33 cellular contexts compared by ENCODE assay signal in genomic region chr6:34259529-34260069, GRCh38.
"Had no signal": no experiment of that assay in that cellular context is flagged by ENCODE, and none has a peak within 500 bp of the region (broad histone marks: within the 10 kb centered on the region; RNA-seq: fewer than 3 reads in every experiment).

No MANE protein-coding gene starts in this region.

- H3K9me3 Mint-ChIP-seq: activated naive CD8-positive, alpha-beta T cell treated with anti-CD3 and anti-CD28 coated beads, Interleukin-2, amount 50 U/mL, for 24 hours; activated T-helper 1 cell treated with anti-CD3 and anti-CD28 coated beads, Interleukin-12 subunit alpha, Interleukin-12 subunit beta, Interleukin-2, Interleukin-4 antibody, amounts not matched to agents 30 ng/mL and 10 ng/mL and 1 ng/mL, durations not matched to agents 14 hours and 24 hours and 36 hours; T-helper 2 cell treated with Interferon-gamma antibody and Interleukin-4, amounts not matched to agents 5 μg/mL and 100 μg/mL, for 36 hours had no signal

- H3K4me3 Mint-ChIP-seq: activated B cell treated with CpG ODN at 0.5 μM for 24 hours; activated CD4-positive, alpha-beta memory T cell treated with anti-CD3 and anti-CD28 coated beads for 36 hours; activated naive CD4-positive, alpha-beta T cell treated with anti-CD3 and anti-CD28 coated beads, Interleukin-2, amount 10 ng/mL, durations not matched to agents 7 days and 5 days; activated naive CD8-positive, alpha-beta T cell; activated naive CD8-positive, alpha-beta T cell treated with anti-CD3 and anti-CD28 coated beads, Interleukin-2, amount 50 U/mL, for 24 hours; activated T-cell treated with anti-CD3 and anti-CD28 coated beads, Interleukin-2, amount 50 U/mL, for 4 hours; activated T-helper 1 cell treated with anti-CD3 and anti-CD28 coated beads, Interleukin-12 subunit alpha, Interleukin-12 subunit beta, Interleukin-2, Interleukin-4 antibody, amounts not matched to agents 30 ng/mL and 10 ng/mL and 1 ng/mL, durations not matched to agents 14 hours and 24 hours and 36 hours; brain; T-helper 1 cell treated with Interleukin-12 subunit alpha and Interleukin-12 subunit beta and Interleukin-4 antibody, amounts not matched to agents 30 μg/mL and 1 μg/mL, for 36 hours; T-helper 2 cell treated with Interferon-gamma antibody and Interleukin-4, amounts not matched to agents 5 μg/mL and 100 μg/mL, for 36 hours had no signal

- ATAC-seq: activated naive CD8-positive, alpha-beta T cell treated with anti-CD3 and anti-CD28 coated beads, Interleukin-2, amount 50 U/mL, for 24 hours; activated T-cell treated with anti-CD3 and anti-CD28 coated beads, Interleukin-2, amount 50 U/mL, for 4 hours; PC-3 had no signal

- H3K27ac Mint-ChIP-seq: activated B cell treated with CpG ODN at 0.5 μM for 24 hours; activated CD4-positive, alpha-beta memory T cell treated with anti-CD3 and anti-CD28 coated beads for 36 hours; activated naive CD4-positive, alpha-beta T cell treated with anti-CD3 and anti-CD28 coated beads, Interleukin-2, amount 10 ng/mL, durations not matched to agents 7 days and 5 days; activated naive CD8-positive, alpha-beta T cell; activated naive CD8-positive, alpha-beta T cell treated with anti-CD3 and anti-CD28 coated beads, Interleukin-2, amount 50 U/mL, for 24 hours; activated T-helper 1 cell treated with anti-CD3 and anti-CD28 coated beads, Interleukin-12 subunit alpha, Interleukin-12 subunit beta, Interleukin-2, Interleukin-4 antibody, amounts not matched to agents 30 ng/mL and 10 ng/mL and 1 ng/mL, durations not matched to agents 14 hours and 24 hours and 36 hours; brain; T-helper 1 cell treated with Interleukin-12 subunit alpha and Interleukin-12 subunit beta and Interleukin-4 antibody, amounts not matched to agents 30 μg/mL and 1 μg/mL, for 36 hours; T-helper 2 cell treated with Interferon-gamma antibody and Interleukin-4, amounts not matched to agents 5 μg/mL and 100 μg/mL, for 36 hours had no signal

- H3K27me3 Mint-ChIP-seq: activated B cell treated with CpG ODN at 0.5 μM for 24 hours; activated CD4-positive, alpha-beta memory T cell treated with anti-CD3 and anti-CD28 coated beads for 36 hours; activated naive CD8-positive, alpha-beta T cell; activated naive CD8-positive, alpha-beta T cell treated with anti-CD3 and anti-CD28 coated beads, Interleukin-2, amount 50 U/mL, for 24 hours; brain had no signal

- DNase-seq: activated B cell treated with CpG ODN at 0.5 μM for 24 hours; activated CD4-positive, alpha-beta memory T cell treated with anti-CD3 and anti-CD28 coated beads for 36 hours; activated CD4-positive, alpha-beta T cell treated with anti-CD3 and anti-CD28 coated beads for 4 hours; activated CD4-positive, alpha-beta T cell treated with anti-CD3 and anti-CD28 coated beads, Interleukin-2, amount 50 U/mL, for 1 hour; activated CD4-positive, CD25-positive, alpha-beta regulatory T cell treated with anti-CD3 and anti-CD28 coated beads, Interleukin-2, amount 50 U/mL, for 72 hours; activated CD8-positive, alpha-beta memory T cell treated with anti-CD3 and anti-CD28 coated beads, Interleukin-2, amount 50 U/mL, for 4 hours; activated gamma-delta T cell treated with Interleukin-2 at 50 U/mL for 16 hours; activated naive CD4-positive, alpha-beta T cell treated with anti-CD3 and anti-CD28 coated beads, Interleukin-2, amount 10 ng/mL, durations not matched to agents 7 days and 5 days; activated naive CD8-positive, alpha-beta T cell treated with anti-CD3 and anti-CD28 coated beads, Interleukin-2, amount 50 U/mL, for 24 hours; activated T-cell treated with anti-CD3 and anti-CD28 coated beads for 4 hours; activated T-cell treated with anti-CD3 and anti-CD28 coated beads, Interleukin-2, amount 50 U/mL, for 4 hours; anterior cingulate cortex; caudate nucleus; cerebellar nuclear complex; Kasumi-1; KG1; MG63; NCI-H1105; NCI-H1417 treated with DMSO at 0.1 percent for 48 hours; NCI-H187 treated with DMSO at 0.1 percent for 48 hours; NCI-H2081; NCI-H345; NCI-H524 treated with DMSO at 0.1 percent for 48 hours; PC-3; Peyer's patch; RPMI8226; SHP77 treated with DMSO at 0.1 percent for 48 hours; SK-N-SH had no signal

- H3K36me3 Mint-ChIP-seq: activated CD4-positive, alpha-beta memory T cell treated with anti-CD3 and anti-CD28 coated beads for 36 hours; activated naive CD4-positive, alpha-beta T cell treated with anti-CD3 and anti-CD28 coated beads, Interleukin-2, amount 10 ng/mL, durations not matched to agents 7 days and 5 days had no signal

- H3K4me1 Mint-ChIP-seq: activated B cell treated with CpG ODN at 0.5 μM for 24 hours; activated naive CD4-positive, alpha-beta T cell treated with anti-CD3 and anti-CD28 coated beads, Interleukin-2, amount 10 ng/mL, durations not matched to agents 7 days and 5 days; activated naive CD8-positive, alpha-beta T cell treated with anti-CD3 and anti-CD28 coated beads, Interleukin-2, amount 50 U/mL, for 24 hours; brain had no signal
